ENCODE assay signal across 8 cellular contexts in genomic region chr2:55419514-55420243, GRCh38. TPM values are rescaled to one million over a fixed set of nuclear protein-coding genes. Genes with fewer than 3 reads are reported as not detected.
DNase-seq lines count a peak whose midpoint lies in the region; ATAC-seq and TF ChIP-seq lines count a peak whose summit lies in the region.

A gene with protein sequence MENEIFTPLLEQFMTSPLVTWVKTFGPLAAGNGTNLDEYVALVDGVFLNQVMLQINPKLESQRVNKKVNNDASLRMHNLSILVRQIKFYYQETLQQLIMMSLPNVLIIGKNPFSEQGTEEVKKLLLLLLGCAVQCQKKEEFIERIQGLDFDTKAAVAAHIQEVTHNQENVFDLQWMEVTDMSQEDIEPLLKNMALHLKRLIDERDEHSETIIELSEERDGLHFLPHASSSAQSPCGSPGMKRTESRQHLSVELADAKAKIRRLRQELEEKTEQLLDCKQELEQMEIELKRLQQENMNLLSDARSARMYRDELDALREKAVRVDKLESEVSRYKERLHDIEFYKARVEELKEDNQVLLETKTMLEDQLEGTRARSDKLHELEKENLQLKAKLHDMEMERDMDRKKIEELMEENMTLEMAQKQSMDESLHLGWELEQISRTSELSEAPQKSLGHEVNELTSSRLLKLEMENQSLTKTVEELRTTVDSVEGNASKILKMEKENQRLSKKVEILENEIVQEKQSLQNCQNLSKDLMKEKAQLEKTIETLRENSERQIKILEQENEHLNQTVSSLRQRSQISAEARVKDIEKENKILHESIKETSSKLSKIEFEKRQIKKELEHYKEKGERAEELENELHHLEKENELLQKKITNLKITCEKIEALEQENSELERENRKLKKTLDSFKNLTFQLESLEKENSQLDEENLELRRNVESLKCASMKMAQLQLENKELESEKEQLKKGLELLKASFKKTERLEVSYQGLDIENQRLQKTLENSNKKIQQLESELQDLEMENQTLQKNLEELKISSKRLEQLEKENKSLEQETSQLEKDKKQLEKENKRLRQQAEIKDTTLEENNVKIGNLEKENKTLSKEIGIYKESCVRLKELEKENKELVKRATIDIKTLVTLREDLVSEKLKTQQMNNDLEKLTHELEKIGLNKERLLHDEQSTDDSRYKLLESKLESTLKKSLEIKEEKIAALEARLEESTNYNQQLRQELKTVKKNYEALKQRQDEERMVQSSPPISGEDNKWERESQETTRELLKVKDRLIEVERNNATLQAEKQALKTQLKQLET (N-terminal part only) (minus strand): TSS chr2:55419856. CDS start chr2:55419079, 777 bp downstream.

- H3K9ac ChIP-seq in GM23248 = peak within 1 kb of the TSS; percentile 84

- H3F3A ChIP-seq in GM23248 (ENCODE audit: insufficient read depth) = 0 out of 2 replicates have a peak, but pooled peaks cover 5% of the 10 kb centered on the region

- in situ Hi-C loops in GM23248 (cut with MboI) = no loop called here

- H3K4me2 ChIP-seq in GM23248 (ENCODE audit: unreplicated experiment) = peak within 1 kb of the TSS; percentile 96

- peak within 1 kb of the TSS; percentile 69 for H3K27ac ChIP-seq in GM23248

- H4K20me1 ChIP-seq in GM23248 (ENCODE audit: insufficient read depth) = no peaks in the 10 kb centered on the region

- peak; percentile 98 for DNase-seq in Daoy (ENCODE audit: low read depth)
- DNase-seq in GM23248 = peak; percentile 94
- DNase-seq in Kasumi-1 (lab: John Stamatoyannopoulos, UW) = peak; percentile 86 to 93
- peak; percentile 95 for DNase-seq in RKO (ENCODE audit: low spot score)
- DNase-seq in activated T-helper 1 cell treated with anti-CD3 and anti-CD28 coated beads, Interleukin-2, amount 50 U/mL, for 16 hours (ENCODE audit: low read depth in 1 of 2, low spot score in 1 of 2) = peak; percentile 73 to 83
- peak; percentile 96 for DNase-seq in fibroblast of mammary gland (ENCODE audit: low read depth)
- peak; percentile 76 to 91 (median 84) for DNase-seq in naive thymus-derived CD8-positive, alpha-beta T cell
- peak; percentile 84 for DNase-seq in stimulated activated naive B cell treated with anti-CD40 and anti-IgM and Interleukin-4, amounts not matched to agents 10 μg/mL and 1 μg/mL and 100 μg/mL, for 72 hours

- H3K9me3 Mint-ChIP-seq in naive thymus-derived CD8-positive, alpha-beta T cell = no peaks in the 10 kb centered on the region
- H3K9me3 Mint-ChIP-seq in stimulated activated naive B cell treated with anti-CD40 and anti-IgM and Interleukin-4, amounts not matched to agents 10 μg/mL and 1 μg/mL and 100 μg/mL, for 72 hours = no peaks in the 10 kb centered on the region

- H3K9me2 ChIP-seq in GM23248 (ENCODE audit: insufficient read depth) = no peaks in the 10 kb centered on the region

- TF ChIP-seq CTCF in fibroblast of mammary gland (conservative IDR thresholded peaks at IDR 0.05; ENCODE audit: control insufficient read depth, insufficient read depth, low read depth, low read length) = no peak

- H3K9me3 ChIP-seq in GM23248 (ENCODE audit: low read depth) = no peaks in the 10 kb centered on the region

- peaks cover 23% of the 10 kb centered on the region for H3K4me1 ChIP-seq in GM23248 (ENCODE audit: insufficient read depth)

- peak within 1 kb of the TSS; percentile 77 to 96 (median 92) for H3K27ac Mint-ChIP-seq in naive thymus-derived CD8-positive, alpha-beta T cell
- peak within 1 kb of the TSS; percentile 90 for H3K27ac Mint-ChIP-seq in stimulated activated naive B cell treated with anti-CD40 and anti-IgM and Interleukin-4, amounts not matched to agents 10 μg/mL and 1 μg/mL and 100 μg/mL, for 72 hours

- H3K36me3 Mint-ChIP-seq in naive thymus-derived CD8-positive, alpha-beta T cell = no peaks in the 10 kb centered on the region
- no peaks in the 10 kb centered on the region for H3K36me3 Mint-ChIP-seq in stimulated activated naive B cell treated with anti-CD40 and anti-IgM and Interleukin-4, amounts not matched to agents 10 μg/mL and 1 μg/mL and 100 μg/mL, for 72 hours

- no peaks in the 10 kb centered on the region for H3K36me3 ChIP-seq in GM23248 (ENCODE audit: low read depth)

- peaks cover 0 to 4% (median 0%) of the 10 kb centered on the region in 5 donors for H3K27me3 Mint-ChIP-seq in naive thymus-derived CD8-positive, alpha-beta T cell
- peaks cover 0 to 4% of the 10 kb centered on the region in 2 donors for H3K27me3 Mint-ChIP-seq in stimulated activated naive B cell treated with anti-CD40 and anti-IgM and Interleukin-4, amounts not matched to agents 10 μg/mL and 1 μg/mL and 100 μg/mL, for 72 hours

- peak; percentile 82 to 85 for ATAC-seq in naive thymus-derived CD8-positive, alpha-beta T cell
- ATAC-seq in stimulated activated naive B cell treated with anti-CD40 and anti-IgM and Interleukin-4, amounts not matched to agents 10 μg/mL and 1 μg/mL and 100 μg/mL, for 72 hours (replicated peaks) = peak; percentile 85 to 86

- H3K4me3 Mint-ChIP-seq in naive thymus-derived CD8-positive, alpha-beta T cell = peak within 1 kb of the TSS; percentile 91 to 97 (median 94)
- H3K4me3 Mint-ChIP-seq in stimulated activated naive B cell treated with anti-CD40 and anti-IgM and Interleukin-4, amounts not matched to agents 10 μg/mL and 1 μg/mL and 100 μg/mL, for 72 hours = peak within 1 kb of the TSS; percentile 95

- peak within 1 kb of the TSS; percentile 90 for H2AFZ ChIP-seq in GM23248

- WGBS in GM23248 (ENCODE audit: low coverage in 1 of 2, low lambda C conversion rate in 2 of 2, missing lambda C conversion rate in 2 of 2), 2 experiments = 0 to 1% methylated on average over 48 to 69 of the region's 76 CpGs

- POLR2A ChIA-PET in naive thymus-derived CD8-positive, alpha-beta T cell (lab: Charles Lee) = interaction anchor here (0.6 to 2.3 kb wide), 9 partner anchors 99 to 410 kb away, joined by 3 to 10 read pairs (median 3); partner anchors contain the start of genes CFAP36, CLHC1 and RPS27A

- peak within 1 kb of the TSS; percentile 89 for H3K4me3 ChIP-seq in GM23248
- H3K4me3 ChIP-seq in fibroblast of mammary gland (ENCODE audit: control insufficient read depth, low read depth, low read length) = peak within 1 kb of the TSS; percentile 75

- peaks cover 9 to 38% (median 35%) of the 10 kb centered on the region in 4 donors for H3K4me1 Mint-ChIP-seq in naive thymus-derived CD8-positive, alpha-beta T cell
- peaks cover 17 to 44% of the 10 kb centered on the region in 2 donors for H3K4me1 Mint-ChIP-seq in stimulated activated naive B cell treated with anti-CD40 and anti-IgM and Interleukin-4, amounts not matched to agents 10 μg/mL and 1 μg/mL and 100 μg/mL, for 72 hours

- peaks cover 44% of the 10 kb centered on the region for H3K79me2 ChIP-seq in GM23248 (ENCODE audit: insufficient read depth)

- no peaks in the 10 kb centered on the region for H3K27me3 ChIP-seq in GM23248 (replicated peaks; ENCODE audit: insufficient read depth)

RNA-seq across cellular contexts. Expression of the gene that starts here (rescaled TPM):
- total RNA-seq in Daoy (2014; rRNA removed; shearing (Covaris generic)) = 47.5 and 58.7 TPM in 2 replicates
- 32.4 and 50.2 TPM in 2 replicates for total RNA-seq in GM23248 (2014; rRNA removed; shearing (Covaris generic))
- polyA plus RNA-seq in GM23248 (2016; fragmentation: Nextera tagmentation; extraction: Ambion mirVana) = 25.8 and 30.4 TPM in 2 replicates
- 10 to 100 TPM; 23.1 to 26.1 TPM for total RNA-seq in naive thymus-derived CD8-positive, alpha-beta T cell
- polyA plus RNA-seq in naive thymus-derived CD8-positive, alpha-beta T cell = 1 to 10 TPM in 2 of 3 donors, under 1 TPM in 1; 0.87 to 5.0 (median 4.1) TPM

Comparison
In these comparisons a context has a peak if more than half of its experiments do, and no peak if none do; other contexts are left out.
1. Peak in every context shown above with its lines: DNase-seq, ATAC-seq, H3K4me3 ChIP-seq and H3K27ac ChIP-seq.